8 cellular contexts compared by ENCODE assay signal in the genomic region with DNA sequence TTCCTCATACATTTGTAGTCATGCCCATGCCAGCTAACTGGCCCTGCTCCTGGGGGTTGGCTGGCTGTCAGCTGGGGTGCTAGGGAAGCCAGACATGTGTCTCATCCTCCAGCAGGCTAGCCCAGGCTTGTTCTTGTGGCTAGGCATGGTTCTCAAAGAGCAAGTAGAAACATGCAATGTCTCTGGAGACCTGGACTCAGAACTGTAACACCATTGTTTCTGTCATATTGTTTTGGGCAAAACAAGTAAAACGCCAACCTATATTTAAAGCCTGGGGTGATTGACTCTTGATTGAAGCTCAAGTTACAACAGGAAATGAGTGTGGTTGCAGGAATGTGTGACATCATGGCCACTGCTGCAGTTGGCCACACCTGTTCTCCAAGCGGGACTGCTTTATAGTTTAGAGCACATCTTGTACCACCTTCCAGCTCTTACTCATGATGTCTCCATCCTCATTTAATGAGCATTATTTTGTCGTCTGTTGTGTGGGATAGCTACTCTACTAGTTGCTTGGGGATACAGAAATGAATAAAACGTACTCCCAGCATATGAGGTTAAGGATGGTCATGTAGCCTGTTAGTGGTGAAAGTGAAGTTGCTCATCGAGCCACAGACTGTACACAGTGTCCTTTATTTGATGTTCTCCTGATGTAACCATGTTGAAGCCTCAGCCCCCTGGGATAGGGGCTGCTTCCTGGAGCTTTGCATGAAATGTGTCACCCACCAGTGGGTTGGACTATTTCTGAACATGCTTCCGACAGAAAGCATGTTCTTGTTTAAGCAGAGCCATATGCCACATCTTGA.
DNase-seq lines count a peak whose midpoint lies in the region; ATAC-seq, FAIRE-seq and TF ChIP-seq lines count a peak whose summit lies in the region.

No MANE protein-coding gene starts in this region.

- H2AFZ ChIP-seq in osteoblast (ENCODE audit: low read length): no peak overlapping the region

- no peaks in the 10 kb centered on the region for H3K36me3 Mint-ChIP-seq in activated T-cell treated with anti-CD3 and anti-CD28 coated beads, Interleukin-2, amount 50 U/mL, for 72 hours (ENCODE audit: insufficient read depth in 2 of 2)
- H3K36me3 Mint-ChIP-seq in T-helper 2 cell treated with Interferon-gamma antibody and Interleukin-4, amounts not matched to agents 5 μg/mL and 100 μg/mL, for 36 hours (ENCODE audit: low read depth): no peaks in the 10 kb centered on the region

- H3K9me3 Mint-ChIP-seq in activated T-cell treated with anti-CD3 and anti-CD28 coated beads, Interleukin-2, amount 50 U/mL, for 72 hours: no peaks in the 10 kb centered on the region
- H3K9me3 Mint-ChIP-seq in T-helper 2 cell treated with Interferon-gamma antibody and Interleukin-4, amounts not matched to agents 5 μg/mL and 100 μg/mL, for 36 hours: no peaks in the 10 kb centered on the region

- H3K4me1 ChIP-seq in osteoblast (ENCODE audit: insufficient read depth, low read length): no peaks in the 10 kb centered on the region

- TF ChIP-seq CTCF in osteoblast (IDR thresholded peaks at IDR 0.05; ENCODE audit: extremely low read depth, low read depth, low read length): no peak

- no peak overlapping the region for H3K27ac ChIP-seq in osteoblast (ENCODE audit: low read depth, low read length)

- H3K79me2 ChIP-seq in osteoblast (ENCODE audit: insufficient read depth, low read length): no peaks in the 10 kb centered on the region

- H3K36me3 ChIP-seq in osteoblast (ENCODE audit: insufficient read depth, low read length): no peaks in the 10 kb centered on the region

- no peak for FAIRE-seq in GM19239 (lab: Jason Lieb, UNC)

- peak; percentile 75 for DNase-seq in NCI-H1048 (lab: John Stamatoyannopoulos, UW)
- DNase-seq in iPS DF 4.7 (ENCODE audit: extremely low read depth, low spot score): peak; percentile 36
- DNase-seq in GM19239 (ENCODE audit: insufficient read length, low spot score): no peak
- DNase-seq in activated T-cell treated with anti-CD3 and anti-CD28 coated beads, Interleukin-2, amount 50 U/mL, for 72 hours: no peak
- DNase-seq in osteoblast (ENCODE audit: insufficient read length, low spot score, missing footprints): no peak
- DNase-seq in T-helper 2 cell treated with Interferon-gamma antibody and Interleukin-4, amounts not matched to agents 5 μg/mL and 100 μg/mL, for 36 hours (ENCODE audit: low spot score): no peak

- no peaks in the 10 kb centered on the region for H4K20me1 ChIP-seq in osteoblast (ENCODE audit: insufficient read depth, low read length)

- H3K4me1 Mint-ChIP-seq in activated T-cell treated with anti-CD3 and anti-CD28 coated beads, Interleukin-2, amount 50 U/mL, for 72 hours (ENCODE audit: low read depth): no peaks in the 10 kb centered on the region
- H3K4me1 Mint-ChIP-seq in T-helper 2 cell treated with Interferon-gamma antibody and Interleukin-4, amounts not matched to agents 5 μg/mL and 100 μg/mL, for 36 hours (ENCODE audit: low read depth): no peaks in the 10 kb centered on the region

- peak; percentile 85 for ATAC-seq in GM18511 (IDR thresholded peaks at IDR 0.05; ENCODE audit: unreplicated experiment)
- peak; percentile 69 for ATAC-seq in HG02623 (IDR thresholded peaks at IDR 0.05; ENCODE audit: unreplicated experiment)
- no peak for ATAC-seq in activated T-cell treated with anti-CD3 and anti-CD28 coated beads, Interleukin-2, amount 50 U/mL, for 72 hours (replicated peaks in 1 of 2)

- no peaks in the 10 kb centered on the region for H3K27me3 ChIP-seq in osteoblast (ENCODE audit: insufficient read depth, low read length)

- H3K9me3 ChIP-seq in osteoblast (ENCODE audit: low read depth, low read length): peaks cover 5% of the 10 kb centered on the region

- H3K4me3 ChIP-seq in osteoblast (ENCODE audit: insufficient read depth, low read length): no peak overlapping the region

- no peak overlapping the region for H3K4me3 Mint-ChIP-seq in activated T-cell treated with anti-CD3 and anti-CD28 coated beads, Interleukin-2, amount 50 U/mL, for 72 hours
- H3K4me3 Mint-ChIP-seq in T-helper 2 cell treated with Interferon-gamma antibody and Interleukin-4, amounts not matched to agents 5 μg/mL and 100 μg/mL, for 36 hours: no peak overlapping the region

- H3K27ac Mint-ChIP-seq in activated T-cell treated with anti-CD3 and anti-CD28 coated beads, Interleukin-2, amount 50 U/mL, for 72 hours: no peak overlapping the region
- no peak overlapping the region for H3K27ac Mint-ChIP-seq in T-helper 2 cell treated with Interferon-gamma antibody and Interleukin-4, amounts not matched to agents 5 μg/mL and 100 μg/mL, for 36 hours

- no peak overlapping the region for H3K4me2 ChIP-seq in osteoblast (ENCODE audit: insufficient read depth, low read length)

- H3K27me3 Mint-ChIP-seq in activated T-cell treated with anti-CD3 and anti-CD28 coated beads, Interleukin-2, amount 50 U/mL, for 72 hours (ENCODE audit: low read depth): no peaks in the 10 kb centered on the region
- no peaks in the 10 kb centered on the region for H3K27me3 Mint-ChIP-seq in T-helper 2 cell treated with Interferon-gamma antibody and Interleukin-4, amounts not matched to agents 5 μg/mL and 100 μg/mL, for 36 hours (ENCODE audit: low read depth)

Comparison
In these comparisons a context has a peak if more than half of its experiments do, and no peak if none do; other contexts are left out.
1. ATAC-seq: peak in GM18511 (single experiment) and HG02623 (single experiment); none in activated T-cell treated with anti-CD3 and anti-CD28 coated beads, Interleukin-2, amount 50 U/mL, for 72 hours (0 of 2).
2. DNase-seq: peak in NCI-H1048 (single experiment) and iPS DF 4.7 (single experiment); none in GM19239 (single experiment), activated T-cell treated with anti-CD3 and anti-CD28 coated beads, Interleukin-2, amount 50 U/mL, for 72 hours (0 of 2), osteoblast (single experiment) and T-helper 2 cell treated with Interferon-gamma antibody and Interleukin-4, amounts not matched to agents 5 μg/mL and 100 μg/mL, for 36 hours (single experiment).